Comparison of ENCODE assay signal across 2 cellular contexts in the genomic region with DNA sequence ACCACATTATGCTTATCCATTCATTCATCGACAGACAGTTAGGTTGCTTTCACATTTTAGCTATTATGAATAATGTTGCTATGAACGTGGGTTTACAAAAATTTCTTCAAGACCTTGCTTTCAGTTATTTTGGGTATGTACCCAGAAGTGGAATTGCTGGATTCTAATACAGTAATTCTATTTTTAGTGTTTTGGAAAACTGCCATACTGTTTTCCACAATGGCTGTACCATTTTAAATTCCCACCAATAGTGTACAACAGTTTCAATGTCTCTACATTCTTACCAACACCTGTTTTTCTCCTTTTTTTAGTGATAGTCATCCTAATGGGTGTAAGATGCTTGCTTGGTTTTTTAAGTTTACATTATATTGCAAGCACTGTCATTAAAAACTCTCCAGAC.
TF ChIP-seq lines count a peak whose summit lies in the region.

No MANE protein-coding gene starts in this region.

TF ChIP-seq in A549, 52 proteins besides CTCF, POLR2A, EP300 and RAD21 (continued from another document):
- TF ChIP-seq, protein P1, sequence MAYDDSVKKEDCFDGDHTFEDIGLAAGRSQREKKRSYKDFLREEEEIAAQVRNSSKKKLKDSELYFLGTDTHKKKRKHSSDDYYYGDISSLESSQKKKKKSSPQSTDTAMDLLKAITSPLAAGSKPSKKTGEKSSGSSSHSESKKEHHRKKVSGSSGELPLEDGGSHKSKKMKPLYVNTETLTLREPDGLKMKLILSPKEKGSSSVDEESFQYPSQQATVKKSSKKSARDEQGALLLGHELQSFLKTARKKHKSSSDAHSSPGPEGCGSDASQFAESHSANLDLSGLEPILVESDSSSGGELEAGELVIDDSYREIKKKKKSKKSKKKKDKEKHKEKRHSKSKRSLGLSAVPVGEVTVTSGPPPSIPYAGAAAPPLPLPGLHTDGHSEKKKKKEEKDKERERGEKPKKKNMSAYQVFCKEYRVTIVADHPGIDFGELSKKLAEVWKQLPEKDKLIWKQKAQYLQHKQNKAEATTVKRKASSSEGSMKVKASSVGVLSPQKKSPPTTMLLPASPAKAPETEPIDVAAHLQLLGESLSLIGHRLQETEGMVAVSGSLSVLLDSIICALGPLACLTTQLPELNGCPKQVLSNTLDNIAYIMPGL (CRISPR knock-in tag; IDR thresholded peaks at IDR 0.05; ENCODE audit: borderline replicate concordance): no peak
- TF ChIP-seq EHMT2 (IDR thresholded peaks at IDR 0.05; ENCODE audit: low read depth) (no peak), HDAC2 (IDR thresholded peaks at IDR 0.05) (no peak), CHD2 (IDR thresholded peaks at IDR 0.05; ENCODE audit: low read length, partially characterized antibody) (no peak), HEYL (CRISPR knock-in tag; IDR thresholded peaks at IDR 0.05) (no peak), CHD4 (IDR thresholded peaks at IDR 0.05; ENCODE audit: borderline replicate concordance) (no peak), TP53 (CRISPR knock-in tag; IDR thresholded peaks at IDR 0.05) (no peak), FOSL2 (IDR thresholded peaks at IDR 0.05) (no peak), FOSL2 (CRISPR knock-in tag; IDR thresholded peaks at IDR 0.05) (no peak), ZSCAN20 (CRISPR knock-in tag; IDR thresholded peaks at IDR 0.05) (no peak), ZNF302 (CRISPR knock-in tag; IDR thresholded peaks at IDR 0.05) (no peak)
- TF ChIP-seq, protein P2, sequence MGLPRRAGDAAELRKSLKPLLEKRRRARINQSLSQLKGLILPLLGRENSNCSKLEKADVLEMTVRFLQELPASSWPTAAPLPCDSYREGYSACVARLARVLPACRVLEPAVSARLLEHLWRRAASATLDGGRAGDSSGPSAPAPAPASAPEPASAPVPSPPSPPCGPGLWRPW (IDR thresholded peaks at IDR 0.05): no peak
- TF ChIP-seq, protein P3, sequence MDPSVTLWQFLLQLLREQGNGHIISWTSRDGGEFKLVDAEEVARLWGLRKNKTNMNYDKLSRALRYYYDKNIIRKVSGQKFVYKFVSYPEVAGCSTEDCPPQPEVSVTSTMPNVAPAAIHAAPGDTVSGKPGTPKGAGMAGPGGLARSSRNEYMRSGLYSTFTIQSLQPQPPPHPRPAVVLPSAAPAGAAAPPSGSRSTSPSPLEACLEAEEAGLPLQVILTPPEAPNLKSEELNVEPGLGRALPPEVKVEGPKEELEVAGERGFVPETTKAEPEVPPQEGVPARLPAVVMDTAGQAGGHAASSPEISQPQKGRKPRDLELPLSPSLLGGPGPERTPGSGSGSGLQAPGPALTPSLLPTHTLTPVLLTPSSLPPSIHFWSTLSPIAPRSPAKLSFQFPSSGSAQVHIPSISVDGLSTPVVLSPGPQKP (IDR thresholded peaks at IDR 0.05; ENCODE audit: low read depth, low read length): no peak
- TF ChIP-seq, protein P4, sequence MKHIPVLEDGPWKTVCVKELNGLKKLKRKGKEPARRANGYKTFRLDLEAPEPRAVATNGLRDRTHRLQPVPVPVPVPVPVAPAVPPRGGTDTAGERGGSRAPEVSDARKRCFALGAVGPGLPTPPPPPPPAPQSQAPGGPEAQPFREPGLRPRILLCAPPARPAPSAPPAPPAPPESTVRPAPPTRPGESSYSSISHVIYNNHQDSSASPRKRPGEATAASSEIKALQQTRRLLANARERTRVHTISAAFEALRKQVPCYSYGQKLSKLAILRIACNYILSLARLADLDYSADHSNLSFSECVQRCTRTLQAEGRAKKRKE (CRISPR knock-in tag; IDR thresholded peaks at IDR 0.05; ENCODE audit: low read depth): no peak

TF ChIP-seq in IMR-90, 13 proteins besides CTCF, POLR2A, EP300 and RAD21 (continued from another document):
- TF ChIP-seq, protein P5, sequence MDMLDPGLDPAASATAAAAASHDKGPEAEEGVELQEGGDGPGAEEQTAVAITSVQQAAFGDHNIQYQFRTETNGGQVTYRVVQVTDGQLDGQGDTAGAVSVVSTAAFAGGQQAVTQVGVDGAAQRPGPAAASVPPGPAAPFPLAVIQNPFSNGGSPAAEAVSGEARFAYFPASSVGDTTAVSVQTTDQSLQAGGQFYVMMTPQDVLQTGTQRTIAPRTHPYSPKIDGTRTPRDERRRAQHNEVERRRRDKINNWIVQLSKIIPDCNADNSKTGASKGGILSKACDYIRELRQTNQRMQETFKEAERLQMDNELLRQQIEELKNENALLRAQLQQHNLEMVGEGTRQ (IDR thresholded peaks at IDR 0.05; ENCODE audit: low read depth, low read length): no peak
- no peak for TF ChIP-seq MXI1 (IDR thresholded peaks at IDR 0.05; ENCODE audit: borderline replicate concordance, low read depth, low read length)
- TF ChIP-seq RFX5 (IDR thresholded peaks at IDR 0.05; ENCODE audit: low read depth, low read length): no peak
- TF ChIP-seq MAZ (IDR thresholded peaks at IDR 0.05; ENCODE audit: borderline replicate concordance, low read depth, low read length): no peak
- no peak for TF ChIP-seq BHLHE40 (IDR thresholded peaks at IDR 0.05; ENCODE audit: low read depth, low read length)
- TF ChIP-seq CEBPB (IDR thresholded peaks at IDR 0.05; ENCODE audit: low read depth, low read length): no peak
- TF ChIP-seq RCOR1 (IDR thresholded peaks at IDR 0.05; ENCODE audit: insufficient replicate concordance, low read length): no peak
- no peak for TF ChIP-seq FOS (IDR thresholded peaks at IDR 0.05; ENCODE audit: low read depth, low read length)
- TF ChIP-seq NFE2L2 (IDR thresholded peaks at IDR 0.05; ENCODE audit: low read depth, low read length): no peak
- TF ChIP-seq CHD1 (IDR thresholded peaks at IDR 0.05; ENCODE audit: low read depth, low read length): no peak
